ENCODE assay signal across 9 cellular contexts in genomic region chr14:65749287-65749686, GRCh38.
"Had no signal": no experiment of that assay in that cellular context is flagged by ENCODE, and none has a peak within 500 bp of the region (broad histone marks: within the 10 kb centered on the region; RNA-seq: fewer than 3 reads in every experiment).

No MANE protein-coding gene starts in this region.

- H3K27me3 Mint-ChIP-seq: IgD-negative memory B cell had no signal

- H3K27ac Mint-ChIP-seq: GM23338, H9, IgD-negative memory B cell had no signal

- ATAC-seq: GM23338 had no signal

- FAIRE-seq: H1, H54 had no signal

- H3K27ac ChIP-seq: KMS-11 had no signal

- H2AFZ ChIP-seq: GM23338 had no signal

- H3K4me3 ChIP-seq: GM23338 had no signal

- H3K4me2 ChIP-seq: GM23338, KMS-11 had no signal

- H3K9ac ChIP-seq: KMS-11 had no signal

- H3K36me3 Mint-ChIP-seq: IgD-negative memory B cell had no signal

- H3K9me3 Mint-ChIP-seq: H9 had no signal

- DNase-seq: H9, HCEC 1CT, Karpas-422, KBM-7 had no signal

- H3K4me3 Mint-ChIP-seq: GM23338, H9, IgD-negative memory B cell had no signal
